11 cellular contexts compared by ENCODE assay signal in the genomic region with DNA sequence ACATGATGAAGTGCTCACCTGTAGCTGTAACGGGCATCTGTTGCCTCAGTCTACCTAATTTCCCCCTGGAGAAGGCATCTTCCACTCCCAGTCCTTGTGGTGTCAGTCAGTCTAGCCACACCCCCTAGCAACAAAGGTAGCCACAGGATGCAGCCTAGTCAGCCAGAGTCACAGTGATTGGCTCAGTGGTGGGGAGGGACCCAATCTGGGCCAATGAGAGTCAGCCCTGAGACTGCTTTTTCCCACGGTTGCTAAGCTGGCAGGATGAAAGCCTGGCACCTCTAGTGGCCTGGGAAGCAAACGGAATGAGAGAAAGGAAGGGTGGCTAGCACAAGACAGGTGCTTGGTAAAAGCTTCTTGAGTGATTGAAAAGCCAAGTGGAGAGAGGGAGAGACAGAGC.
A peak's percentile ranks its signal among the peaks of the same experiment; 100 is the strongest.
DNase-seq lines count a peak whose midpoint lies in the region; ATAC-seq and TF ChIP-seq lines count a peak whose summit lies in the region.
"Had no signal": no experiment of that assay in that cellular context is flagged by ENCODE, and none has a peak within 500 bp of the region (broad histone marks: within the 10 kb centered on the region; RNA-seq: fewer than 3 reads in every experiment).

No MANE protein-coding gene starts in this region.

- no peak overlapping the region for H3K27ac ChIP-seq in brain microvascular endothelial cell
- H3K27ac ChIP-seq: C4-2B, psoas muscle had no signal

- peak; percentile 36 for DNase-seq in activated CD4-positive, alpha-beta T cell treated with anti-CD3 and anti-CD28 coated beads for 36 hours
- DNase-seq in activated CD4-positive, alpha-beta T cell treated with anti-CD3 and anti-CD28 coated beads, Interleukin-2, amount 50 U/mL, for 4 hours: no peak
- DNase-seq in NCI-H146 (lab: John Stamatoyannopoulos, UW): peak; percentile 39
- peak; percentile 31 for DNase-seq in brain microvascular endothelial cell
- peak; percentile 31 for DNase-seq in renal cortical epithelial cell (ENCODE audit: low read depth)
- no peak for DNase-seq in NCI-H1694 (lab: John Stamatoyannopoulos, UW)
- no peak for DNase-seq in GOT3 (lab: John Stamatoyannopoulos, UW)
- DNase-seq: NCI-H1694 treated with DMSO at 0.1 percent for 48 hours had no signal

- CTCF ChIA-PET in activated CD4-positive, alpha-beta T cell treated with anti-CD3 and anti-CD28 coated beads for 36 hours (lab: Charles Lee): interaction anchor here (0.6 to 1.4 kb wide), 3 partner anchors 13 to 148 kb away, joined by 3 to 5 read pairs (median 4); no protein-coding TSS in a partner anchor

- H3K9me3 Mint-ChIP-seq in activated CD4-positive, alpha-beta T cell treated with anti-CD3 and anti-CD28 coated beads for 36 hours (ENCODE audit: low read depth): no peaks in the 10 kb centered on the region

- in situ Hi-C loops in brain microvascular endothelial cell (cut with HindIII; ENCODE audit: low pct_ligation_motif_present, low sequenced_read_pairs): no loop called here

- intact Hi-C loops in activated CD4-positive, alpha-beta T cell treated with anti-CD3 and anti-CD28 coated beads for 36 hours (cut with DNase I, micrococcal nuclease): no loop called here

- TF ChIP-seq CTCF in brain microvascular endothelial cell (IDR thresholded peaks at IDR 0.05; ENCODE audit: low read depth, low read length, missing control alignments): peak; percentile 12

- no peak overlapping the region for H3K4me3 Mint-ChIP-seq in activated CD4-positive, alpha-beta T cell treated with anti-CD3 and anti-CD28 coated beads for 36 hours

- no peaks in the 10 kb centered on the region for H3K36me3 ChIP-seq in brain microvascular endothelial cell (replicated peaks)

- POLR2A ChIA-PET in activated CD4-positive, alpha-beta T cell treated with anti-CD3 and anti-CD28 coated beads for 36 hours (lab: Charles Lee): no interaction called here

- ATAC-seq in activated CD4-positive, alpha-beta T cell treated with anti-CD3 and anti-CD28 coated beads for 36 hours: peak; percentile 77
- ATAC-seq in HG03520 (IDR thresholded peaks at IDR 0.05; ENCODE audit: unreplicated experiment): no peak
- ATAC-seq: psoas muscle had no signal

- no peaks in the 10 kb centered on the region for H3K27me3 ChIP-seq in brain microvascular endothelial cell (replicated peaks)

- H3K4me3 ChIP-seq in brain microvascular endothelial cell (ENCODE audit: low read depth, low read length): no peak overlapping the region
- H3K4me3 ChIP-seq: psoas muscle had no signal

- no peaks in the 10 kb centered on the region for H3K36me3 Mint-ChIP-seq in activated CD4-positive, alpha-beta T cell treated with anti-CD3 and anti-CD28 coated beads for 36 hours (ENCODE audit: low read depth)

- H3K27ac Mint-ChIP-seq in activated CD4-positive, alpha-beta T cell treated with anti-CD3 and anti-CD28 coated beads for 36 hours: no peak overlapping the region

- no peaks in the 10 kb centered on the region for H3K27me3 Mint-ChIP-seq in activated CD4-positive, alpha-beta T cell treated with anti-CD3 and anti-CD28 coated beads for 36 hours

- no peaks in the 10 kb centered on the region for H3K4me1 Mint-ChIP-seq in activated CD4-positive, alpha-beta T cell treated with anti-CD3 and anti-CD28 coated beads for 36 hours

Comparison
In these comparisons a context has a peak if more than half of its experiments do, and no peak if none do; other contexts are left out.
1. DNase-seq: peak in activated CD4-positive, alpha-beta T cell treated with anti-CD3 and anti-CD28 coated beads for 36 hours (single experiment), NCI-H146 (single experiment), brain microvascular endothelial cell (single experiment) and renal cortical epithelial cell (single experiment); none in activated CD4-positive, alpha-beta T cell treated with anti-CD3 and anti-CD28 coated beads, Interleukin-2, amount 50 U/mL, for 4 hours (0 of 2), NCI-H1694 (single experiment) and GOT3 (single experiment).